ENCODE assay signal across 12 cellular contexts in genomic region chr11:118223992-118224391, GRCh38. TPM values are rescaled to one million over a fixed set of nuclear protein-coding genes. Genes with fewer than 3 reads are reported as not detected.
DNase-seq lines count a peak whose midpoint lies in the region; ATAC-seq and TF ChIP-seq lines count a peak whose summit lies in the region.
"Had no signal": no experiment of that assay in that cellular context is flagged by ENCODE, and none has a peak within 500 bp of the region (broad histone marks: within the 10 kb centered on the region; RNA-seq: fewer than 3 reads in every experiment).

No MANE protein-coding gene starts in this region.

- H3K9me3 Mint-ChIP-seq in activated naive CD8-positive, alpha-beta T cell treated with anti-CD3 and anti-CD28 coated beads for 36 hours: peaks cover 11% of the 10 kb centered on the region
- H3K9me3 Mint-ChIP-seq in natural killer cell: no peaks in the 10 kb centered on the region

- H3K27me3 Mint-ChIP-seq in activated naive CD8-positive, alpha-beta T cell treated with anti-CD3 and anti-CD28 coated beads for 36 hours: no peaks in the 10 kb centered on the region
- H3K27me3 Mint-ChIP-seq in natural killer cell (ENCODE audit: low read depth in 2 of 2): peaks cover 16 to 52% of the 10 kb centered on the region in 2 donors

- H3K4me1 ChIP-seq in BLaER1 (peaks cover 46% of the 10 kb centered on the region), thyroid gland (no peaks in the 10 kb centered on the region)
- H3K4me1 ChIP-seq: right lobe of liver had no signal

- TF ChIP-seq CTCF in HL-60 (IDR thresholded peaks at IDR 0.05; ENCODE audit: insufficient read depth, low read length): no peak
- no peak for TF ChIP-seq CTCF in natural killer cell (IDR thresholded peaks at IDR 0.05)
- no peak for TF ChIP-seq CTCF in thyroid gland (IDR thresholded peaks at IDR 0.05)

- H3K9ac ChIP-seq in BLaER1: no peak overlapping the region

- H3K9me3 ChIP-seq in BLaER1 (no peaks in the 10 kb centered on the region), thyroid gland (no peaks in the 10 kb centered on the region)
- H3K9me3 ChIP-seq: right lobe of liver had no signal

- no peak overlapping the region for H3K27ac Mint-ChIP-seq in activated naive CD8-positive, alpha-beta T cell treated with anti-CD3 and anti-CD28 coated beads for 36 hours
- peak overlapping the region in 1 of 2 donors; percentile 89 for H3K27ac Mint-ChIP-seq in natural killer cell

- no peaks in the 10 kb centered on the region for H4K20me1 ChIP-seq in BLaER1

- DNase-seq in HL-60 (ENCODE audit: low read depth in 1 of 2, low spot score in 1 of 2) (no peak), natural killer cell (no peak), HCEC 1CT (no peak), NCI-H526 treated with DMSO at 0.1 percent for 48 hours (lab: John Stamatoyannopoulos, UW) (no peak), thyroid gland (no peak)
- peak; percentile 39 for DNase-seq in activated naive CD8-positive, alpha-beta T cell treated with anti-CD3 and anti-CD28 coated beads for 36 hours
- DNase-seq: NCI-H1048, NCI-H446 treated with DMSO at 0.1 percent for 48 hours, right lobe of liver had no signal

- no peaks in the 10 kb centered on the region for H3K36me3 ChIP-seq in BLaER1
- peaks cover 3 to 9% of the 10 kb centered on the region in 2 donors for H3K36me3 ChIP-seq in thyroid gland
- H3K36me3 ChIP-seq: right lobe of liver had no signal

- ATAC-seq in natural killer cell (no peak), GM19328 (IDR thresholded peaks at IDR 0.05; ENCODE audit: unreplicated experiment) (no peak)

- peak overlapping the region; percentile 60 for H3K4me2 ChIP-seq in BLaER1

- peak overlapping the region; percentile 93 for H3K4me3 Mint-ChIP-seq in activated naive CD8-positive, alpha-beta T cell treated with anti-CD3 and anti-CD28 coated beads for 36 hours
- peak overlapping the region; percentile 66 for H3K4me3 Mint-ChIP-seq in natural killer cell

- intact Hi-C loops in natural killer cell (cut with micrococcal nuclease): loop anchor here (10.0 kb wide), 1 partner anchor 219 kb away; no protein-coding TSS in a partner anchor
- intact Hi-C loops in thyroid gland (cut with DNase I): no loop called here

- H3K4me3 ChIP-seq in BLaER1 (no peak overlapping the region), HL-60 (replicated peaks; ENCODE audit: insufficient read depth, low read length) (0 out of 2 replicates have a peak overlapping the region, but pooled peaks have one; percentile 2), thyroid gland (replicated peaks in 1 of 3) (no peak overlapping the region)
- H3K4me3 ChIP-seq: right lobe of liver had no signal

- peaks cover 49% of the 10 kb centered on the region for H3K4me1 Mint-ChIP-seq in activated naive CD8-positive, alpha-beta T cell treated with anti-CD3 and anti-CD28 coated beads for 36 hours
- peaks cover 39 to 57% of the 10 kb centered on the region in 2 donors for H3K4me1 Mint-ChIP-seq in natural killer cell

- no peaks in the 10 kb centered on the region for H3K27me3 ChIP-seq in BLaER1
- H3K27me3 ChIP-seq in HL-60 (ENCODE audit: insufficient read depth, poor library complexity, severe bottlenecking): no peaks in the 10 kb centered on the region
- H3K27me3 ChIP-seq in thyroid gland: no peaks in the 10 kb centered on the region
- H3K27me3 ChIP-seq: right lobe of liver had no signal

- 82 to 97% methylated on average over 6 of the region's 6 CpGs for WGBS in thyroid gland, 2 donors

- H3K36me3 Mint-ChIP-seq in activated naive CD8-positive, alpha-beta T cell treated with anti-CD3 and anti-CD28 coated beads for 36 hours: peaks cover 88% of the 10 kb centered on the region
- no peaks in the 10 kb centered on the region for H3K36me3 Mint-ChIP-seq in natural killer cell

- TF ChIP-seq POLR2A in thyroid gland (IDR thresholded peaks at IDR 0.05): no peak

- H3K27ac ChIP-seq in BLaER1 (0 out of 2 replicates have a peak overlapping the region, but pooled peaks have one; percentile 25), HL-60 (replicated peaks) (peak overlapping the region; percentile 63), thyroid gland (no peak overlapping the region)

RNA-seq across cellular contexts. Expression of gene JAML, which starts 0.8 kb away (rescaled TPM):
- 100 to 1,000 TPM; 148 to 150 TPM for total RNA-seq in activated naive CD8-positive, alpha-beta T cell treated with anti-CD3 and anti-CD28 coated beads for 36 hours
- total RNA-seq in natural killer cell (10 to 100 TPM in 2 of 3 donors, 1 to 10 TPM in 1; 7.1 to 27.8 (median 12.8) TPM), thyroid gland (1 to 10 TPM; 2.2 to 3.1 (median 2.6) TPM)
- total RNA-seq: fibroblast of lung had no signal

RNA-seq across cellular contexts. Expression of gene MPZL3, which starts 28.2 kb away (rescaled TPM):
- total RNA-seq in activated naive CD8-positive, alpha-beta T cell treated with anti-CD3 and anti-CD28 coated beads for 36 hours: 10 to 100 TPM; 49.1 to 50.7 TPM
- total RNA-seq in natural killer cell (1 to 10 TPM; 6.3 to 7.5 (median 6.7) TPM), thyroid gland (10 to 100 TPM in 3 of 4 donors, 1 to 10 TPM in 1; 6.9 to 15.3 (median 12.3) TPM)

RNA-seq across cellular contexts. Expression of gene MPZL2, which starts 40.1 kb away (rescaled TPM):
- total RNA-seq in activated naive CD8-positive, alpha-beta T cell treated with anti-CD3 and anti-CD28 coated beads for 36 hours: 10 to 100 TPM; 18.8 to 20.1 TPM
- total RNA-seq in natural killer cell: under 1 TPM in 2 of 3 donors, not detected in 1; 0.49 to 0.58 TPM
- total RNA-seq in thyroid gland: 10 to 100 TPM; 40.3 to 92.7 (median 76.1) TPM
- total RNA-seq: fibroblast of lung had no signal

RNA-seq across cellular contexts. Expression of gene SCN2B, which starts 47.6 kb away (rescaled TPM):
- not detected for total RNA-seq in activated naive CD8-positive, alpha-beta T cell treated with anti-CD3 and anti-CD28 coated beads for 36 hours
- not detected for total RNA-seq in natural killer cell
- total RNA-seq in thyroid gland: under 1 TPM; 0.13 to 0.83 (median 0.31) TPM
- total RNA-seq: right lobe of liver had no signal

Comparison
In these comparisons a context has a peak if more than half of its experiments do, and no peak if none do; other contexts are left out.
1. H3K27ac ChIP-seq: peak in BLaER1 (single experiment) and HL-60 (single experiment); none in thyroid gland (0 of 3).
2. RNA of gene JAML, which starts 0.8 kb away (total RNA-seq): 148 to 150 TPM in activated naive CD8-positive, alpha-beta T cell treated with anti-CD3 and anti-CD28 coated beads for 36 hours; 7.1 to 27.8 TPM in natural killer cell and 2.2 to 3.1 TPM in thyroid gland; every median in the first group is over 4 times any median in the second.
3. RNA of gene MPZL2, which starts 40.1 kb away (total RNA-seq): 40.3 to 92.7 TPM in thyroid gland and 18.8 to 20.1 TPM in activated naive CD8-positive, alpha-beta T cell treated with anti-CD3 and anti-CD28 coated beads for 36 hours; 0.49 to 0.58 TPM in natural killer cell; every median in the first group is over 10 times any median in the second.